ENCODE assay signal across 22 cellular contexts in genomic region chr2:229180658-229181057, GRCh38.
"Had no signal": no experiment of that assay in that cellular context is flagged by ENCODE, and none has a peak within 500 bp of the region (broad histone marks: within the 10 kb centered on the region; RNA-seq: fewer than 3 reads in every experiment).

No MANE protein-coding gene starts in this region.

- H3K4me1 Mint-ChIP-seq: memory B cell; naive thymus-derived CD8-positive, alpha-beta T cell; nephron; neural crest cell; stimulated activated effector memory CD8-positive, alpha-beta T cell treated with anti-CD3 and anti-CD28 coated beads, Interleukin-12 subunit alpha, Interleukin-12 subunit beta, amount 100 ng/mL, for 72 hours had no signal

- H3K27me3 Mint-ChIP-seq: memory B cell; stimulated activated naive CD8-positive, alpha-beta T cell treated with anti-CD3 and anti-CD28 coated beads, Interleukin-15, Interleukin-2, amounts not matched to agents 100 ng/mL and 50 ng/mL, for 24 hours had no signal

- H3K36me3 ChIP-seq: left lung, right atrium auricular region, suprapubic skin, thoracic aorta, tibial artery, upper lobe of right lung had no signal

- H3K4me3 Mint-ChIP-seq: memory B cell; naive thymus-derived CD8-positive, alpha-beta T cell; nephron; neural crest cell; stimulated activated effector memory CD8-positive, alpha-beta T cell treated with anti-CD3 and anti-CD28 coated beads, Interleukin-12 subunit alpha, Interleukin-12 subunit beta, amount 100 ng/mL, for 72 hours; stimulated activated naive CD8-positive, alpha-beta T cell treated with anti-CD3 and anti-CD28 coated beads, Interleukin-15, Interleukin-2, amounts not matched to agents 100 ng/mL and 50 ng/mL, for 24 hours had no signal

- H3K4me1 ChIP-seq: left lung, psoas muscle, upper lobe of right lung had no signal

- H3K4me3 ChIP-seq: left lung, psoas muscle, right atrium auricular region, skin epidermis, suprapubic skin, thoracic aorta, tibial artery, upper lobe of right lung had no signal

- H3K27ac ChIP-seq: left lung, parathyroid adenoma, psoas muscle, right atrium auricular region, skin epidermis, suprapubic skin, upper lobe of right lung had no signal

- DNase-seq: hippocampal formation; left colon; naive thymus-derived CD8-positive, alpha-beta T cell; nucleus accumbens; psoas muscle; stimulated activated CD4-positive, alpha-beta T cell treated with anti-CD3 and anti-CD28 coated beads, Interleukin-4, amount 100 ng/mL, for 24 hours; stimulated activated naive CD4-positive, alpha-beta T cell; tibial artery; trophoblast cell; upper lobe of right lung had no signal

- H3K9me3 ChIP-seq: psoas muscle, right atrium auricular region, suprapubic skin, thoracic aorta, tibial artery, upper lobe of right lung had no signal

- H3K27me3 ChIP-seq: left lung, right atrium auricular region, suprapubic skin, tibial artery, upper lobe of right lung had no signal

- ATAC-seq: left colon; left lung; naive thymus-derived CD8-positive, alpha-beta T cell; psoas muscle; sciatic nerve; stimulated activated effector memory CD8-positive, alpha-beta T cell treated with anti-CD3 and anti-CD28 coated beads, Interleukin-12 subunit alpha, Interleukin-12 subunit beta, amount 100 ng/mL, for 72 hours; upper lobe of right lung had no signal

- H3K36me3 Mint-ChIP-seq: memory B cell; stimulated activated effector memory CD8-positive, alpha-beta T cell treated with anti-CD3 and anti-CD28 coated beads, Interleukin-12 subunit alpha, Interleukin-12 subunit beta, amount 100 ng/mL, for 72 hours had no signal

- H3K27ac Mint-ChIP-seq: memory B cell; naive thymus-derived CD8-positive, alpha-beta T cell; nephron; stimulated activated effector memory CD8-positive, alpha-beta T cell treated with anti-CD3 and anti-CD28 coated beads, Interleukin-12 subunit alpha, Interleukin-12 subunit beta, amount 100 ng/mL, for 72 hours; stimulated activated naive CD8-positive, alpha-beta T cell treated with anti-CD3 and anti-CD28 coated beads, Interleukin-15, Interleukin-2, amounts not matched to agents 100 ng/mL and 50 ng/mL, for 24 hours had no signal
